Comparison of ENCODE assay signal across 8 cellular contexts in the genomic region with DNA sequence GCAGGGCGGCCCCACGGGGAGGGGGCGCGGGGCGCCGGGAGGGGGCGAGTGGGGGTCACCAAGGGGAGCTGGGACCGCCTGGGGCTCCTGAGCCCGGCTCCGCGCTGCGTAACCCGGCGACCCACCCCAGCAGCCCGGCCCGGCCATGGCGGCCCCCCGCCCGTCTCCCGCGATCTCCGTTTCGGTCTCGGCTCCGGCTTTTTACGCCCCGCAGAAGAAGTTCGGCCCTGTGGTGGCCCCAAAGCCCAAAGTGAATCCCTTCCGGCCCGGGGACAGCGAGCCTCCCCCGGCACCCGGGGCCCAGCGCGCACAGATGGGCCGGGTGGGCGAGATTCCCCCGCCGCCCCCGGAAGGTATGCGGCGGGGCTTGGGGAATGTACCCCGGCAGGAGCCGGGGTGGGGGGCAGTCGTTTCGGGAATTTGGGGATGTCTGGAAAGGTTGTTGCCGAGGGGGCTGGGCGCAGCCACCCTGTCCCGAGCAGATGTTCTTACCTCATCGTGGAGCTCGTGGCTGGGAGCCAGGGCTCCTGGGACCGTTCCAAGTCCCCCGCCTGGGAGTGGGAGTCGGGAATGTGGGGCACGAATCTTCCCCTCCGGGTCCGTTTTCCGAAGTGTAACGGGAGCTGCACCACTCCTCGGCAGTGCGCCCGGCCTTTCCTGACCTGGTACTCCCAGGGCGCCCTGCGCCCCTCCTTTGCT. TPM values are rescaled to one million over a fixed set of nuclear protein-coding genes. Genes with fewer than 3 reads are reported as not detected.
DNase-seq lines count a peak whose midpoint lies in the region; ATAC-seq and TF ChIP-seq lines count a peak whose summit lies in the region.

No MANE protein-coding gene starts in this region.

- H3K4me1 ChIP-seq in NT2/D1 (ENCODE audit: insufficient read depth, insufficient read length), result peaks cover 18% of the 10 kb centered on the region

- 0 out of 2 replicates have a peak, but pooled peaks cover 4% of the 10 kb centered on the region for H3K9me3 ChIP-seq in NT2/D1 (ENCODE audit: insufficient read depth, low read length)

- H3K27me3 ChIP-seq in NT2/D1 (ENCODE audit: insufficient read depth, insufficient read length), result no peaks in the 10 kb centered on the region

- DNase-seq in activated T-cell treated with anti-CD3 and anti-CD28 coated beads, Interleukin-2, amount 50 U/mL, for 4 hours, result no peak
- DNase-seq in activated T-cell treated with anti-CD3 and anti-CD28 coated beads for 4 hours (no peak), NT2/D1 (ENCODE audit: low read depth, low spot score) (no peak), choroid plexus epithelial cell (ENCODE audit: low read depth) (peak; percentile 84), lower leg skin (ENCODE audit: low spot score in 2 of 2) (peak; percentile 74 to 96), stromal cell of bone marrow (ENCODE audit: low read depth) (peak; percentile 28), SKM-1 treated with dmso at 0.1 percent for 144 hours (lab: John Stamatoyannopoulos, UW; ENCODE audit: unreplicated experiment) (no peak)

- peak; percentile 4 to 6 for ATAC-seq in activated T-cell treated with anti-CD3 and anti-CD28 coated beads, Interleukin-2, amount 50 U/mL, for 4 hours
- peak; percentile 7 for ATAC-seq in HG02840 (IDR thresholded peaks at IDR 0.05; ENCODE audit: low FRiP score, unreplicated experiment)

- H3K36me3 ChIP-seq in NT2/D1 (ENCODE audit: insufficient read depth, insufficient read length, low read length), result peaks cover 53% of the 10 kb centered on the region

- WGBS in lower leg skin, 2 donors, result 0 to 1% methylated on average over 44 to 48 of the region's 64 CpGs

- TF ChIP-seq CTCF in choroid plexus epithelial cell (conservative IDR thresholded peaks at IDR 0.05; ENCODE audit: low read depth, low read length), result no peak
- TF ChIP-seq CTCF in lower leg skin (IDR thresholded peaks at IDR 0.05), result no peak

- no peaks in the 10 kb centered on the region for H3K27me3 Mint-ChIP-seq in activated T-cell treated with anti-CD3 and anti-CD28 coated beads, Interleukin-2, amount 50 U/mL, for 4 hours (ENCODE audit: low read depth)

- intact Hi-C loops in lower leg skin (cut with DNase I; ENCODE audit: low total_unique reads), result no loop called here

- no peak for TF ChIP-seq POLR2A in lower leg skin (IDR thresholded peaks at IDR 0.05)

- no peaks in the 10 kb centered on the region for H3K36me3 Mint-ChIP-seq in activated T-cell treated with anti-CD3 and anti-CD28 coated beads, Interleukin-2, amount 50 U/mL, for 4 hours (ENCODE audit: insufficient read depth)

- H3K9me3 Mint-ChIP-seq in activated T-cell treated with anti-CD3 and anti-CD28 coated beads, Interleukin-2, amount 50 U/mL, for 4 hours, result no peaks in the 10 kb centered on the region

- H3K4me1 Mint-ChIP-seq in activated T-cell treated with anti-CD3 and anti-CD28 coated beads, Interleukin-2, amount 50 U/mL, for 4 hours (ENCODE audit: low read depth), result peaks cover 26% of the 10 kb centered on the region

- H3K4me3 ChIP-seq in NT2/D1 (ENCODE audit: insufficient read length, low read depth) (peak overlapping the region; percentile 79), choroid plexus epithelial cell (ENCODE audit: low read depth, low read length) (peak overlapping the region; percentile 86), lower leg skin (ENCODE audit: low read depth, poor library complexity, severe bottlenecking) (peak overlapping the region; percentile 89)

- H3K9ac ChIP-seq in NT2/D1 (ENCODE audit: insufficient read length, low read depth), result peak overlapping the region; percentile 94

- no peak overlapping the region for H3K4me3 Mint-ChIP-seq in activated T-cell treated with anti-CD3 and anti-CD28 coated beads, Interleukin-2, amount 50 U/mL, for 4 hours

RNA-seq across cellular contexts. Expression of gene ZYX, which starts 0.4 kb away (rescaled TPM):
- 10 to 100 TPM; 89.0 to 94.2 (median 90.6) TPM for total RNA-seq in activated T-cell treated with anti-CD3 and anti-CD28 coated beads, Interleukin-2, amount 50 U/mL, for 4 hours
- total RNA-seq in lower leg skin, result 10 to 100 TPM; 45.6 to 91.1 (median 60.9) TPM

RNA-seq across cellular contexts. Expression of gene FAM131B, which starts 19.1 kb away (rescaled TPM):
- under 1 TPM; 0.28 to 0.50 (median 0.43) TPM for total RNA-seq in activated T-cell treated with anti-CD3 and anti-CD28 coated beads, Interleukin-2, amount 50 U/mL, for 4 hours
- 1 to 10 TPM in 1 of 4 donors, under 1 TPM in 2, not detected in 1; 0.27 to 1.4 (median 0.42) TPM for total RNA-seq in lower leg skin

RNA-seq across cellular contexts. Expression of gene EPHA1, which starts 27.1 kb away (rescaled TPM):
- total RNA-seq in activated T-cell treated with anti-CD3 and anti-CD28 coated beads, Interleukin-2, amount 50 U/mL, for 4 hours, result 1 to 10 TPM; 1.1 to 1.9 (median 1.5) TPM
- total RNA-seq in lower leg skin, result 10 to 100 TPM; 51.7 to 94.5 (median 64.2) TPM

Comparison
In these comparisons a context has a peak if more than half of its experiments do, and no peak if none do; other contexts are left out.
1. DNase-seq: peak in choroid plexus epithelial cell (single experiment), lower leg skin (2 of 2) and stromal cell of bone marrow (single experiment); none in activated T-cell treated with anti-CD3 and anti-CD28 coated beads, Interleukin-2, amount 50 U/mL, for 4 hours (single experiment), activated T-cell treated with anti-CD3 and anti-CD28 coated beads for 4 hours (single experiment), NT2/D1 (single experiment) and SKM-1 treated with dmso at 0.1 percent for 144 hours (single experiment).
2. RNA of gene EPHA1, which starts 27.1 kb away (total RNA-seq): 51.7 to 94.5 TPM in lower leg skin; 1.1 to 1.9 TPM in activated T-cell treated with anti-CD3 and anti-CD28 coated beads, Interleukin-2, amount 50 U/mL, for 4 hours; every median in the first group is over 10 times any median in the second.
3. Peak in every context shown above with its lines, with median percentiles within 50 percentile points of each other: H3K4me3 ChIP-seq.